ENCODE assay signal across 1 cellular context in genomic region chr1:183841950-183842816, GRCh38.
A peak's percentile ranks its signal among the peaks of the same experiment; 100 is the strongest.
TF ChIP-seq lines count a peak whose summit lies in the region.

No MANE protein-coding gene starts in this region.

TF ChIP-seq in SK-N-SH, 30 proteins besides CTCF, POLR2A, EP300 and RAD21 (continued from another document):
- TF ChIP-seq ZBTB33 (IDR thresholded peaks at IDR 0.05; ENCODE audit: borderline replicate concordance, low read depth) (peak; percentile 44; the same call in 1 of the 2 replicates), EZH2phosphoT487 (IDR thresholded peaks at IDR 0.05; ENCODE audit: borderline replicate concordance, low read depth) (no peak)
